In genomic region chr3:14256561-14257342, GRCh38 we compare ENCODE assay signal across 11 cellular contexts.
DNase-seq lines count a peak whose midpoint lies in the region; ATAC-seq, FAIRE-seq and TF ChIP-seq lines count a peak whose summit lies in the region.
"Had no signal": no experiment of that assay in that cellular context is flagged by ENCODE, and none has a peak within 500 bp of the region (broad histone marks: within the 10 kb centered on the region; RNA-seq: fewer than 3 reads in every experiment).

No MANE protein-coding gene starts in this region.

- H4K20me1 ChIP-seq in GM23338 (replicated peaks; ENCODE audit: insufficient read depth) (no peaks in the 10 kb centered on the region), neural progenitor cell (ENCODE audit: low read depth) (no peaks in the 10 kb centered on the region), SK-N-SH (ENCODE audit: insufficient read depth) (no peaks in the 10 kb centered on the region)

- peak overlapping the region; percentile 83; the same call in 1 of the 2 replicates for H2AFZ ChIP-seq in GM23338
- H2AFZ ChIP-seq in neural progenitor cell (replicated peaks) = no peak overlapping the region
- H2AFZ ChIP-seq in SK-N-SH (ENCODE audit: low read depth) = no peak overlapping the region

- no peak for TF ChIP-seq RAD21 in SK-N-SH (IDR thresholded peaks at IDR 0.05; ENCODE audit: low read length)

- DNase-seq in GM23338 (ENCODE audit: low spot score) (peak; percentile 28), NCI-H2196 (lab: John Stamatoyannopoulos, UW; ENCODE audit: unreplicated experiment) (peak; percentile 42), neural progenitor cell (ENCODE audit: low spot score) (peak; percentile 58), suprapubic skin (ENCODE audit: low spot score in 2 of 2) (no peak), HTR-8/SVneo (ENCODE audit: insufficient read length, low spot score) (no peak), SK-N-SH (no peak)
- DNase-seq: activated CD4-positive, CD25-positive, alpha-beta regulatory T cell treated with anti-CD3 and anti-CD28 coated beads, Interleukin-2, amount 50 U/mL, for 72 hours; activated T-cell treated with anti-CD3 and anti-CD28 coated beads, Interleukin-2, amount 50 U/mL, for 4 hours had no signal

- H3K4me2 ChIP-seq in GM23338 (no peak overlapping the region), neural progenitor cell (no peak overlapping the region), SK-N-SH (no peak overlapping the region)

- H3K4me3 Mint-ChIP-seq in GM23338 (no peak overlapping the region), neural progenitor cell (no peak overlapping the region)
- H3K4me3 Mint-ChIP-seq: activated T-cell treated with anti-CD3 and anti-CD28 coated beads, Interleukin-2, amount 50 U/mL, for 4 hours had no signal

- TF ChIP-seq EP300 in suprapubic skin (IDR thresholded peaks at IDR 0.05) = no peak
- no peak for TF ChIP-seq EP300 in SK-N-SH (IDR thresholded peaks at IDR 0.05; ENCODE audit: borderline replicate concordance in 1 of 2, low read depth in 1 of 2, low read length in 1 of 2)

- no peaks in the 10 kb centered on the region for H3F3A ChIP-seq in GM23338 (replicated peaks; ENCODE audit: low read depth)
- H3F3A ChIP-seq in neural progenitor cell (ENCODE audit: low read depth) = peaks cover 4% of the 10 kb centered on the region
- H3F3A ChIP-seq in SK-N-SH (replicated peaks; ENCODE audit: insufficient read depth) = no peaks in the 10 kb centered on the region

- POLR2A ChIA-PET in SK-N-SH (lab: Yijun Ruan, JAX) = interaction anchor here (0.6 kb wide), 1 partner anchor 114 kb away, joined by 3 read pairs; no protein-coding TSS in a partner anchor

- no peak overlapping the region for H3K4me3 ChIP-seq in GM23338
- no peak overlapping the region for H3K4me3 ChIP-seq in ectodermal cell (ENCODE audit: insufficient read depth, low read depth, low read length)
- no peak overlapping the region for H3K4me3 ChIP-seq in neural progenitor cell
- no peak overlapping the region for H3K4me3 ChIP-seq in suprapubic skin
- H3K4me3 ChIP-seq in SK-N-SH (ENCODE audit: low read depth in 2 of 2, low read length in 1 of 2) = no peak overlapping the region
- H3K4me3 ChIP-seq: thoracic aorta had no signal

- no peak for FAIRE-seq in HTR-8/SVneo (lab: Jason Lieb, UNC)

- H3K27me3 ChIP-seq in GM23338 (ENCODE audit: insufficient read depth) (no peaks in the 10 kb centered on the region), ectodermal cell (ENCODE audit: control insufficient read depth, insufficient read depth, low read length, poor library complexity, severe bottlenecking) (no peaks in the 10 kb centered on the region), neural progenitor cell (no peaks in the 10 kb centered on the region), suprapubic skin (no peaks in the 10 kb centered on the region), SK-N-SH (ENCODE audit: insufficient read depth) (no peaks in the 10 kb centered on the region)

- H3K36me3 ChIP-seq in GM23338 (ENCODE audit: insufficient read depth) (no peaks in the 10 kb centered on the region), ectodermal cell (ENCODE audit: control insufficient read depth, insufficient read depth, low read length) (no peaks in the 10 kb centered on the region), neural progenitor cell (no peaks in the 10 kb centered on the region), suprapubic skin (no peaks in the 10 kb centered on the region), SK-N-SH (replicated peaks in 1 of 2; ENCODE audit: control insufficient read depth in 1 of 2, insufficient read depth in 2 of 2, low read length in 1 of 2) (no peaks in the 10 kb centered on the region)
- H3K36me3 ChIP-seq: thoracic aorta had no signal

- H3K4me1 ChIP-seq in GM23338 (ENCODE audit: insufficient read depth) (0 out of 2 replicates have a peak, but pooled peaks cover 4% of the 10 kb centered on the region), ectodermal cell (ENCODE audit: control insufficient read depth, insufficient read depth, low read length) (peaks cover 8% of the 10 kb centered on the region), neural progenitor cell (peaks cover 6% of the 10 kb centered on the region), suprapubic skin (peaks cover 29% of the 10 kb centered on the region), SK-N-SH (ENCODE audit: control insufficient read depth in 1 of 2, insufficient read depth in 2 of 2, low read depth in 1 of 2, low read length in 1 of 2) (no peaks in the 10 kb centered on the region)

- H3K9me2 ChIP-seq in GM23338 (ENCODE audit: insufficient read depth) = no peaks in the 10 kb centered on the region
- H3K9me2 ChIP-seq in SK-N-SH = no peaks in the 10 kb centered on the region

- peak; percentile 81 for ATAC-seq in GM23338
- no peak for ATAC-seq in GM21737 (IDR thresholded peaks at IDR 0.05; ENCODE audit: unreplicated experiment)
- ATAC-seq: activated T-cell treated with anti-CD3 and anti-CD28 coated beads, Interleukin-2, amount 50 U/mL, for 4 hours had no signal

- TF ChIP-seq POLR2A in suprapubic skin (IDR thresholded peaks at IDR 0.05) = no peak

- H3K27ac Mint-ChIP-seq in GM23338 (no peak overlapping the region), neural progenitor cell (no peak overlapping the region)

- no peaks in the 10 kb centered on the region for H3K9me3 ChIP-seq in ectodermal cell (ENCODE audit: control insufficient read depth, low read length)
- H3K9me3 ChIP-seq in neural progenitor cell (ENCODE audit: low read depth) = no peaks in the 10 kb centered on the region
- no peaks in the 10 kb centered on the region for H3K9me3 ChIP-seq in suprapubic skin
- H3K9me3 ChIP-seq in SK-N-SH = no peaks in the 10 kb centered on the region
- H3K9me3 ChIP-seq: thoracic aorta had no signal

- 0 out of 2 replicates have a peak overlapping the region, but pooled peaks have one; percentile 19 for H3K27ac ChIP-seq in GM23338 (ENCODE audit: low read depth)
- H3K27ac ChIP-seq in ectodermal cell (ENCODE audit: insufficient read depth, low read depth, low read length, poor library complexity, severe bottlenecking) = peak overlapping the region; percentile 46
- H3K27ac ChIP-seq in neural progenitor cell = no peak overlapping the region
- H3K27ac ChIP-seq in suprapubic skin = no peak overlapping the region
- no peak overlapping the region for H3K27ac ChIP-seq in SK-N-SH (ENCODE audit: low read depth in 2 of 2, low read length in 1 of 2)
- H3K27ac ChIP-seq: thoracic aorta had no signal

- H3K9me3 Mint-ChIP-seq in GM23338 (no peaks in the 10 kb centered on the region), neural progenitor cell (no peaks in the 10 kb centered on the region)
- H3K9me3 Mint-ChIP-seq: activated T-cell treated with anti-CD3 and anti-CD28 coated beads, Interleukin-2, amount 50 U/mL, for 4 hours had no signal

- 36 to 39% methylated on average over 9 of the region's 9 CpGs for WGBS in ectodermal cell, 2 experiments
- WGBS in suprapubic skin = 64% methylated on average over 7 of the region's 9 CpGs
- 69% methylated on average over 6 of the region's 9 CpGs for WGBS in SK-N-SH (ENCODE audit: low lambda C conversion rate)

- CTCF ChIA-PET in SK-N-SH (lab: Yijun Ruan, JAX) = interaction anchor here (0.6 to 4.2 kb wide), 3 partner anchors 53 to 1414 kb away, joined by 3 to 50 read pairs (median 5); no protein-coding TSS in a partner anchor

- H3K79me2 ChIP-seq in GM23338 (replicated peaks; ENCODE audit: insufficient read depth) (no peaks in the 10 kb centered on the region), neural progenitor cell (ENCODE audit: low read depth) (no peaks in the 10 kb centered on the region), SK-N-SH (ENCODE audit: insufficient read depth) (no peaks in the 10 kb centered on the region)

- no peak overlapping the region for H3K9ac ChIP-seq in neural progenitor cell
- no peak overlapping the region for H3K9ac ChIP-seq in SK-N-SH

- H3K36me3 Mint-ChIP-seq in GM23338 (ENCODE audit: low read depth) (no peaks in the 10 kb centered on the region), neural progenitor cell (no peaks in the 10 kb centered on the region)

- H3K4me1 Mint-ChIP-seq in GM23338 (peaks cover 2% of the 10 kb centered on the region; the same call in 2 of the 3 replicates), neural progenitor cell (peaks cover 26% of the 10 kb centered on the region)

- TF ChIP-seq CTCF in GM23338 (conservative IDR thresholded peaks at IDR 0.05; ENCODE audit: low read depth in 2 of 2) = no peak
- no peak for TF ChIP-seq CTCF in neural progenitor cell (IDR thresholded peaks at IDR 0.05)
- no peak for TF ChIP-seq CTCF in suprapubic skin (IDR thresholded peaks at IDR 0.05)
- no peak for TF ChIP-seq CTCF in SK-N-SH (IDR thresholded peaks at IDR 0.05)

- H3K27me3 Mint-ChIP-seq in GM23338 (ENCODE audit: insufficient read depth, low read depth, poor library complexity) (peaks cover 16% of the 10 kb centered on the region), neural progenitor cell (ENCODE audit: insufficient read depth, low read depth) (peaks cover 10% of the 10 kb centered on the region)

TF ChIP-seq in GM23338, 12 proteins besides CTCF, POLR2A, EP300 and RAD21 (continues in another document):
- TF ChIP-seq NANOG (IDR thresholded peaks at IDR 0.05; ENCODE audit: borderline replicate concordance) = no peak
- TF ChIP-seq ETS1 (IDR thresholded peaks at IDR 0.05) = no peak
- TF ChIP-seq CREB1 (CRISPR knock-in tag; IDR thresholded peaks at IDR 0.05; ENCODE audit: low read depth) = no peak
- no peak for TF ChIP-seq EZH2phosphoT487 (IDR thresholded peaks at IDR 0.05; ENCODE audit: unreplicated experiment)

TF ChIP-seq in SK-N-SH, 30 proteins besides CTCF, POLR2A, EP300 and RAD21:
- TF ChIP-seq ELF1 (IDR thresholded peaks at IDR 0.05) (no peak), RXRA (IDR thresholded peaks at IDR 0.05; ENCODE audit: borderline replicate concordance, low read depth) (no peak), GATA2 (CRISPR knock-in tag; IDR thresholded peaks at IDR 0.05) (no peak)

Comparison
In these comparisons a context has a peak if more than half of its experiments do, and no peak if none do; other contexts are left out.
1. DNase-seq: peak in GM23338 (single experiment), NCI-H2196 (single experiment) and neural progenitor cell (single experiment); none in suprapubic skin (0 of 2), HTR-8/SVneo (single experiment) and SK-N-SH (single experiment).
2. H3K27ac ChIP-seq: peak in GM23338 (single experiment) and ectodermal cell (single experiment); none in neural progenitor cell (single experiment), suprapubic skin (single experiment) and SK-N-SH (0 of 2).